25 cellular contexts compared by ENCODE assay signal in genomic region chr18:78822886-78823285, GRCh38.
"Had no signal": no experiment of that assay in that cellular context is flagged by ENCODE, and none has a peak within 500 bp of the region (broad histone marks: within the 10 kb centered on the region; RNA-seq: fewer than 3 reads in every experiment).

No MANE protein-coding gene starts in this region.

- H3K36me3 Mint-ChIP-seq: natural killer cell; neural progenitor cell; stimulated activated memory B cell treated with anti-CD40 and anti-IgM and Interleukin-4, amounts not matched to agents 10 μg/mL and 1 μg/mL and 100 μg/mL, for 72 hours had no signal

- H3K27ac Mint-ChIP-seq: natural killer cell; nephron; neural progenitor cell; progenitor cell of endocrine pancreas; stimulated activated memory B cell treated with anti-CD40 and anti-IgM and Interleukin-4, amounts not matched to agents 10 μg/mL and 1 μg/mL and 100 μg/mL, for 72 hours; stimulated activated naive CD8-positive, alpha-beta T cell treated with anti-CD3 and anti-CD28 coated beads, Interleukin-15, amount 100 ng/mL, for 72 hours had no signal

- DNase-seq: natural killer cell; occipital lobe; ovary; posterior cingulate gyrus; psoas muscle; right cardiac atrium; right lobe of liver; sigmoid colon; small intestine; stimulated activated CD4-positive, alpha-beta T cell treated with anti-CD3 and anti-CD28 coated beads, Interleukin-12 subunit alpha, Interleukin-12 subunit beta, amount 100 ng/mL, for 4 hours; stimulated activated CD4-positive, alpha-beta T cell treated with anti-CD3 and anti-CD28 coated beads, Interleukin-1b, Interleukin-23, amount 100 ng/mL, for 48 hours; stimulated activated CD4-positive, alpha-beta T cell treated with anti-CD3 and anti-CD28 coated beads, Interleukin-4, amount 100 ng/mL, for 1 hour; stimulated activated CD4-positive, alpha-beta T cell treated with anti-CD3 and anti-CD28 coated beads, Interleukin-4, amount 100 ng/mL, for 4 hours; stimulated activated CD8-positive, alpha-beta memory T cell treated with anti-CD3 and anti-CD28 coated beads, Interleukin-4, amount 100 ng/mL, for 48 hours; stimulated activated naive CD4-positive, alpha-beta T cell; stimulated activated naive CD8-positive, alpha-beta T cell treated with anti-CD3 and anti-CD28 coated beads, Interleukin-15, amount 100 ng/mL, for 72 hours; stimulated activated naive CD8-positive, alpha-beta T cell treated with anti-CD3 and anti-CD28 coated beads, Interleukin-15, Interleukin-2, amounts not matched to agents 100 U/mL and 50 U/mL, for 24 hours; substantia nigra; testis; transverse colon; upper lobe of left lung had no signal

- H3K27me3 Mint-ChIP-seq: stimulated activated memory B cell treated with anti-CD40 and anti-IgM and Interleukin-4, amounts not matched to agents 10 μg/mL and 1 μg/mL and 100 μg/mL, for 72 hours had no signal

- H3K4me1 Mint-ChIP-seq: natural killer cell; nephron; stimulated activated memory B cell treated with anti-CD40 and anti-IgM and Interleukin-4, amounts not matched to agents 10 μg/mL and 1 μg/mL and 100 μg/mL, for 72 hours; stimulated activated naive CD8-positive, alpha-beta T cell treated with anti-CD3 and anti-CD28 coated beads, Interleukin-15, amount 100 ng/mL, for 72 hours had no signal

- H3K9me3 Mint-ChIP-seq: natural killer cell; neural progenitor cell; stimulated activated naive CD8-positive, alpha-beta T cell treated with anti-CD3 and anti-CD28 coated beads, Interleukin-15, amount 100 ng/mL, for 72 hours had no signal

- ATAC-seq: natural killer cell; psoas muscle; right cardiac atrium; right lobe of liver; stimulated activated memory B cell treated with anti-CD40 and anti-IgM and Interleukin-4, amounts not matched to agents 10 μg/mL and 1 μg/mL and 100 μg/mL, for 72 hours; stimulated activated naive CD8-positive, alpha-beta T cell treated with anti-CD3 and anti-CD28 coated beads, Interleukin-15, amount 100 ng/mL, for 72 hours; stimulated activated naive CD8-positive, alpha-beta T cell treated with anti-CD3 and anti-CD28 coated beads, Interleukin-15, Interleukin-2, amounts not matched to agents 100 U/mL and 50 U/mL, for 24 hours had no signal

- H3K4me3 Mint-ChIP-seq: natural killer cell; nephron; neural progenitor cell; stimulated activated memory B cell treated with anti-CD40 and anti-IgM and Interleukin-4, amounts not matched to agents 10 μg/mL and 1 μg/mL and 100 μg/mL, for 72 hours; stimulated activated naive CD8-positive, alpha-beta T cell treated with anti-CD3 and anti-CD28 coated beads, Interleukin-15, amount 100 ng/mL, for 72 hours had no signal
